Comparison of ENCODE assay signal across 15 cellular contexts in genomic region chr12:65568517-65568916, GRCh38.
DNase-seq lines count a peak whose midpoint lies in the region; ATAC-seq, FAIRE-seq and TF ChIP-seq lines count a peak whose summit lies in the region.
"Had no signal": no experiment of that assay in that cellular context is flagged by ENCODE, and none has a peak within 500 bp of the region (broad histone marks: within the 10 kb centered on the region; RNA-seq: fewer than 3 reads in every experiment).

No MANE protein-coding gene starts in this region.

- DNase-seq in astrocyte (ENCODE audit: low read depth) (peak; percentile 84), foreskin keratinocyte (peak; percentile 71 to 73), smooth muscle cell of the brain vasculature (ENCODE audit: low read depth, low spot score) (peak; percentile 73), heart left ventricle (no peak)
- DNase-seq: DMS79; left lung; MM.1S; naive thymus-derived CD4-positive, alpha-beta T cell; stimulated activated CD4-positive, alpha-beta T cell treated with anti-CD3 and anti-CD28 coated beads, Interleukin-1b, Interleukin-23, amount 100 ng/mL, for 48 hours had no signal

- H3K4me3 Mint-ChIP-seq in astrocyte (ENCODE audit: unreplicated experiment) = no peak overlapping the region
- H3K4me3 Mint-ChIP-seq: naive thymus-derived CD4-positive, alpha-beta T cell had no signal

- TF ChIP-seq RAD21 in Ishikawa (IDR thresholded peaks at IDR 0.05; ENCODE audit: low read depth) = no peak

- intact Hi-C loops in heart left ventricle (cut with DNase I) = loop anchor here in 1 of 10 donors (10.0 kb wide), 2 partner anchors 116 to 516 kb away; no protein-coding TSS in a partner anchor

- H2AFZ ChIP-seq in astrocyte (ENCODE audit: low read depth, low read length) = no peak overlapping the region

- H3K4me2 ChIP-seq in astrocyte (ENCODE audit: low read length) = peak overlapping the region; percentile 6
- H3K4me2 ChIP-seq: BLaER1 had no signal

- no peak overlapping the region for H3K27ac Mint-ChIP-seq in astrocyte (ENCODE audit: unreplicated experiment)
- H3K27ac Mint-ChIP-seq: activated T-helper 2 cell treated with anti-CD3 and anti-CD28 coated beads, Interferon-gamma antibody, Interleukin-2, Interleukin-4, amounts not matched to agents 10 μg/mL and 5 μg/mL and 100 μg/mL, durations not matched to agents 14 hours and 24 hours and 36 hours; naive thymus-derived CD4-positive, alpha-beta T cell had no signal

- no peaks in the 10 kb centered on the region for H3K27me3 ChIP-seq in astrocyte (ENCODE audit: insufficient read depth, low read length)
- H3K27me3 ChIP-seq in foreskin keratinocyte = no peaks in the 10 kb centered on the region
- H3K27me3 ChIP-seq in heart left ventricle = no peaks in the 10 kb centered on the region
- H3K27me3 ChIP-seq: ascending aorta, BLaER1 had no signal

- no peaks in the 10 kb centered on the region for H3K27me3 Mint-ChIP-seq in astrocyte (ENCODE audit: low read depth, unreplicated experiment)

- H3K36me3 ChIP-seq in astrocyte (ENCODE audit: insufficient read depth, low read length) = no peaks in the 10 kb centered on the region
- H3K36me3 ChIP-seq in heart left ventricle = no peaks in the 10 kb centered on the region
- H3K36me3 ChIP-seq: ascending aorta, BLaER1, left lung had no signal

- peak overlapping the region; percentile 14 for H3K27ac ChIP-seq in astrocyte (ENCODE audit: low read depth, low read length)
- no peak overlapping the region for H3K27ac ChIP-seq in foreskin keratinocyte
- no peak overlapping the region for H3K27ac ChIP-seq in heart left ventricle
- H3K27ac ChIP-seq: ascending aorta, BLaER1, left lung had no signal

- no peaks in the 10 kb centered on the region for H3K36me3 Mint-ChIP-seq in astrocyte (ENCODE audit: low read depth, unreplicated experiment)

- TF ChIP-seq POLR2A in heart left ventricle (IDR thresholded peaks at IDR 0.05) = no peak

- peak; percentile 87 for TF ChIP-seq EP300 in Ishikawa (IDR thresholded peaks at IDR 0.05; ENCODE audit: borderline replicate concordance)

- ATAC-seq in foreskin keratinocyte = no peak
- ATAC-seq in heart left ventricle = no peak
- no peak for ATAC-seq in HG02852 (IDR thresholded peaks at IDR 0.05; ENCODE audit: unreplicated experiment)
- no peak for ATAC-seq in GM21423 (IDR thresholded peaks at IDR 0.05; ENCODE audit: unreplicated experiment)
- ATAC-seq: left lung; naive thymus-derived CD4-positive, alpha-beta T cell had no signal

- no peaks in the 10 kb centered on the region for H4K20me1 ChIP-seq in astrocyte (ENCODE audit: insufficient read depth, low read length)
- H4K20me1 ChIP-seq: BLaER1 had no signal

- H3K9me3 ChIP-seq in astrocyte (ENCODE audit: insufficient read depth, low read depth, low read length) (no peaks in the 10 kb centered on the region), heart left ventricle (peaks cover 0 to 5% (median 0%) of the 10 kb centered on the region in 12 donors)
- H3K9me3 ChIP-seq: ascending aorta, left lung had no signal

- H3K4me3 ChIP-seq in astrocyte (ENCODE audit: insufficient read depth, low read depth, low read length) = no peak overlapping the region
- no peak overlapping the region for H3K4me3 ChIP-seq in heart left ventricle
- H3K4me3 ChIP-seq: ascending aorta, BLaER1, left lung had no signal

- no peaks in the 10 kb centered on the region for H3K79me2 ChIP-seq in astrocyte (ENCODE audit: insufficient read depth, low read length)

- no peak overlapping the region for H3K9ac ChIP-seq in astrocyte (ENCODE audit: low read length)
- H3K9ac ChIP-seq: BLaER1 had no signal

- H3K4me1 Mint-ChIP-seq in astrocyte (ENCODE audit: low read depth, unreplicated experiment) = peaks cover 37% of the 10 kb centered on the region
- H3K4me1 Mint-ChIP-seq: naive thymus-derived CD4-positive, alpha-beta T cell had no signal

- FAIRE-seq in astrocyte (lab: Jason Lieb, UNC) = peak; percentile 71

- WGBS in heart left ventricle, 4 donors = 70 to 80% (median 75%) methylated on average over 4 of the region's 4 CpGs

- H3K4me1 ChIP-seq in astrocyte (ENCODE audit: insufficient read depth, low read length) (peaks cover 40% of the 10 kb centered on the region), foreskin keratinocyte (peaks cover 9% of the 10 kb centered on the region), heart left ventricle (peaks cover 0 to 26% (median 12%) of the 10 kb centered on the region in 12 donors)
- H3K4me1 ChIP-seq: ascending aorta, left lung had no signal

- no peak for TF ChIP-seq CTCF in astrocyte (IDR thresholded peaks at IDR 0.05; ENCODE audit: insufficient read depth, low read depth, low read length)
- no peak for TF ChIP-seq CTCF in foreskin keratinocyte (conservative IDR thresholded peaks at IDR 0.05)
- TF ChIP-seq CTCF in heart left ventricle (IDR thresholded peaks at IDR 0.05) = no peak

- H3K9me3 Mint-ChIP-seq in astrocyte (ENCODE audit: unreplicated experiment) = peaks cover 4% of the 10 kb centered on the region

TF ChIP-seq in Ishikawa, 13 proteins besides CTCF, POLR2A, EP300 and RAD21:
- TF ChIP-seq FOXM1 (IDR thresholded peaks at IDR 0.05; ENCODE audit: borderline replicate concordance, low read depth) (peak; percentile 53; the same call in 1 of the 2 replicates), ZBTB7A (IDR thresholded peaks at IDR 0.05; ENCODE audit: low read depth) (no peak), TEAD4 (IDR thresholded peaks at IDR 0.05) (peak; percentile 91), YY1 (IDR thresholded peaks at IDR 0.05; ENCODE audit: low read depth) (0 out of 2 replicates have a peak, but pooled peaks have one; percentile 49), EGR1 (IDR thresholded peaks at IDR 0.05) (no peak), NFIC (IDR thresholded peaks at IDR 0.05) (peak; percentile 99), TCF12 (IDR thresholded peaks at IDR 0.05; ENCODE audit: low read depth) (peak; percentile 83), CEBPB (IDR thresholded peaks at IDR 0.05) (peak; percentile 2; the same call in 1 of the 2 replicates)
- TF ChIP-seq, protein P1, sequence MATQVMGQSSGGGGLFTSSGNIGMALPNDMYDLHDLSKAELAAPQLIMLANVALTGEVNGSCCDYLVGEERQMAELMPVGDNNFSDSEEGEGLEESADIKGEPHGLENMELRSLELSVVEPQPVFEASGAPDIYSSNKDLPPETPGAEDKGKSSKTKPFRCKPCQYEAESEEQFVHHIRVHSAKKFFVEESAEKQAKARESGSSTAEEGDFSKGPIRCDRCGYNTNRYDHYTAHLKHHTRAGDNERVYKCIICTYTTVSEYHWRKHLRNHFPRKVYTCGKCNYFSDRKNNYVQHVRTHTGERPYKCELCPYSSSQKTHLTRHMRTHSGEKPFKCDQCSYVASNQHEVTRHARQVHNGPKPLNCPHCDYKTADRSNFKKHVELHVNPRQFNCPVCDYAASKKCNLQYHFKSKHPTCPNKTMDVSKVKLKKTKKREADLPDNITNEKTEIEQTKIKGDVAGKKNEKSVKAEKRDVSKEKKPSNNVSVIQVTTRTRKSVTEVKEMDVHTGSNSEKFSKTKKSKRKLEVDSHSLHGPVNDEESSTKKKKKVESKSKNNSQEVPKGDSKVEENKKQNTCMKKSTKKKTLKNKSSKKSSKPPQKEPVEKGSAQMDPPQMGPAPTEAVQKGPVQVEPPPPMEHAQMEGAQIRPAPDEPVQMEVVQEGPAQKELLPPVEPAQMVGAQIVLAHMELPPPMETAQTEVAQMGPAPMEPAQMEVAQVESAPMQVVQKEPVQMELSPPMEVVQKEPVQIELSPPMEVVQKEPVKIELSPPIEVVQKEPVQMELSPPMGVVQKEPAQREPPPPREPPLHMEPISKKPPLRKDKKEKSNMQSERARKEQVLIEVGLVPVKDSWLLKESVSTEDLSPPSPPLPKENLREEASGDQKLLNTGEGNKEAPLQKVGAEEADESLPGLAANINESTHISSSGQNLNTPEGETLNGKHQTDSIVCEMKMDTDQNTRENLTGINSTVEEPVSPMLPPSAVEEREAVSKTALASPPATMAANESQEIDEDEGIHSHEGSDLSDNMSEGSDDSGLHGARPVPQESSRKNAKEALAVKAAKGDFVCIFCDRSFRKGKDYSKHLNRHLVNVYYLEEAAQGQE (IDR thresholded peaks at IDR 0.05; ENCODE audit: low read depth) = no peak
- TF ChIP-seq, protein P2, sequence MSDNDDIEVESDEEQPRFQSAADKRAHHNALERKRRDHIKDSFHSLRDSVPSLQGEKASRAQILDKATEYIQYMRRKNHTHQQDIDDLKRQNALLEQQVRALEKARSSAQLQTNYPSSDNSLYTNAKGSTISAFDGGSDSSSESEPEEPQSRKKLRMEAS (IDR thresholded peaks at IDR 0.05) = peak; percentile 63; the same call in 1 of the 2 replicates
- TF ChIP-seq, protein P3, sequence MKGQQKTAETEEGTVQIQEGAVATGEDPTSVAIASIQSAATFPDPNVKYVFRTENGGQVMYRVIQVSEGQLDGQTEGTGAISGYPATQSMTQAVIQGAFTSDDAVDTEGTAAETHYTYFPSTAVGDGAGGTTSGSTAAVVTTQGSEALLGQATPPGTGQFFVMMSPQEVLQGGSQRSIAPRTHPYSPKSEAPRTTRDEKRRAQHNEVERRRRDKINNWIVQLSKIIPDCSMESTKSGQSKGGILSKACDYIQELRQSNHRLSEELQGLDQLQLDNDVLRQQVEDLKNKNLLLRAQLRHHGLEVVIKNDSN (IDR thresholded peaks at IDR 0.05) = peak; percentile 88

Comparison
In these comparisons a context has a peak if more than half of its experiments do, and no peak if none do; other contexts are left out.
1. DNase-seq: peak in astrocyte (single experiment), foreskin keratinocyte (2 of 2) and smooth muscle cell of the brain vasculature (single experiment); none in heart left ventricle (0 of 5).